Comparison of ENCODE assay signal across 8 cellular contexts in genomic region chr10:113680172-113681111, GRCh38. TPM values are rescaled to one million over a fixed set of nuclear protein-coding genes. Genes with fewer than 3 reads are reported as not detected.
DNase-seq lines count a peak whose midpoint lies in the region; ATAC-seq and TF ChIP-seq lines count a peak whose summit lies in the region.

No MANE protein-coding gene starts in this region.

- peaks cover 4 to 10% of the 10 kb centered on the region in 2 donors for H3K9me3 Mint-ChIP-seq in activated T-cell treated with anti-CD3 and anti-CD28 coated beads, Interleukin-2, amount 50 U/mL, for 72 hours

- H3K79me2 ChIP-seq in ACC112 (ENCODE audit: control insufficient read depth, insufficient read depth, low read length, unreplicated experiment) (peaks cover 48% of the 10 kb centered on the region), neural cell (replicated peaks; ENCODE audit: insufficient read depth, low read length) (no peaks in the 10 kb centered on the region)

- H3F3A ChIP-seq in neural cell (ENCODE audit: insufficient read depth, low read length, poor library complexity, severe bottlenecking): no peaks in the 10 kb centered on the region

- no peaks in the 10 kb centered on the region for H3K9me2 ChIP-seq in neural cell (ENCODE audit: insufficient read depth, low read length)

- H2AFZ ChIP-seq in ACC112 (ENCODE audit: low read length, unreplicated experiment) (peak overlapping the region; percentile 43), neural cell (ENCODE audit: low read depth, low read length) (no peak overlapping the region)

- H3K4me3 ChIP-seq in ACC112 (ENCODE audit: low read depth, low read length): peak overlapping the region; percentile 100
- peak overlapping the region; percentile 88 for H3K4me3 ChIP-seq in neural cell (ENCODE audit: low read length)

- H3K36me3 Mint-ChIP-seq in activated T-cell treated with anti-CD3 and anti-CD28 coated beads, Interleukin-2, amount 50 U/mL, for 72 hours (ENCODE audit: insufficient read depth in 2 of 2): peaks cover 18 to 19% of the 10 kb centered on the region in 2 donors

- no peak overlapping the region for H3K9ac ChIP-seq in neural cell (ENCODE audit: low read length)

- H3K4me3 Mint-ChIP-seq in activated T-cell treated with anti-CD3 and anti-CD28 coated beads, Interleukin-2, amount 50 U/mL, for 72 hours: peak overlapping the region; percentile 92 to 98

- H4K20me1 ChIP-seq in neural cell (ENCODE audit: insufficient read depth): no peaks in the 10 kb centered on the region

- H3K27ac ChIP-seq in ACC112 (ENCODE audit: low read depth, low read length): peak overlapping the region; percentile 60
- no peak overlapping the region for H3K27ac ChIP-seq in neural cell (ENCODE audit: low read length)

- no peak for TF ChIP-seq CTCF in neural cell (IDR thresholded peaks at IDR 0.05; ENCODE audit: poor library complexity, severe bottlenecking)

- H3K27me3 Mint-ChIP-seq in activated T-cell treated with anti-CD3 and anti-CD28 coated beads, Interleukin-2, amount 50 U/mL, for 72 hours (ENCODE audit: low read depth): no peaks in the 10 kb centered on the region

- H3K27me3 ChIP-seq in ACC112 (ENCODE audit: insufficient read depth, low read length) (no peaks in the 10 kb centered on the region), neural cell (ENCODE audit: insufficient read depth, low read depth, low read length) (peaks cover 20% of the 10 kb centered on the region)

- H3K9me3 ChIP-seq in neural cell (ENCODE audit: low read length): no peaks in the 10 kb centered on the region

- ATAC-seq in GM18508 (IDR thresholded peaks at IDR 0.05; ENCODE audit: insufficient read depth, unreplicated experiment): peak; percentile 22
- peak; percentile 4 for ATAC-seq in HG02973 (IDR thresholded peaks at IDR 0.05; ENCODE audit: unreplicated experiment)
- ATAC-seq in activated T-cell treated with anti-CD3 and anti-CD28 coated beads, Interleukin-2, amount 50 U/mL, for 72 hours (replicated peaks in 1 of 2): peak; percentile 16 to 21

- no peak for TF ChIP-seq EP300 in neural cell (conservative IDR thresholded peaks at IDR 0.05; ENCODE audit: poor library complexity, severe bottlenecking)

- no peak for TF ChIP-seq RAD21 in neural cell (conservative IDR thresholded peaks at IDR 0.05)

- peak overlapping the region; percentile 97 for H3K4me2 ChIP-seq in neural cell (ENCODE audit: low read length)

- H3K36me3 ChIP-seq in ACC112 (ENCODE audit: insufficient read depth, low read length) (peaks cover 4% of the 10 kb centered on the region; the same call in 1 of the 2 replicates), neural cell (ENCODE audit: insufficient read depth, low read length) (no peaks in the 10 kb centered on the region)

- peak; percentile 51 for DNase-seq in NOMO-1 treated with dmso at 0.1 percent for 144 hours (lab: John Stamatoyannopoulos, UW; ENCODE audit: unreplicated experiment)
- peak; percentile 43 to 47 for DNase-seq in activated T-cell treated with anti-CD3 and anti-CD28 coated beads, Interleukin-2, amount 50 U/mL, for 72 hours
- DNase-seq in fibroblast of the conjunctiva (ENCODE audit: low read depth): peak; percentile 17
- peak; percentile 52 for DNase-seq in ureter (ENCODE audit: low spot score)

- H3K4me1 Mint-ChIP-seq in activated T-cell treated with anti-CD3 and anti-CD28 coated beads, Interleukin-2, amount 50 U/mL, for 72 hours (ENCODE audit: low read depth): peaks cover 47% of the 10 kb centered on the region

- H3K27ac Mint-ChIP-seq in activated T-cell treated with anti-CD3 and anti-CD28 coated beads, Interleukin-2, amount 50 U/mL, for 72 hours: peak overlapping the region; percentile 95

- peaks cover 19% of the 10 kb centered on the region for H3K4me1 ChIP-seq in ACC112 (ENCODE audit: control insufficient read depth, insufficient read depth, low read length, unreplicated experiment)

TF ChIP-seq in neural cell, 6 proteins besides CTCF, POLR2A, EP300 and RAD21:
- TF ChIP-seq POLR2AphosphoS5 (IDR thresholded peaks at IDR 0.05) (no peak), EZH2 (IDR thresholded peaks at IDR 0.05; ENCODE audit: borderline replicate concordance, insufficient read depth, low read length, poor library complexity, severe bottlenecking) (no peak), SMC3 (conservative IDR thresholded peaks at IDR 0.05; ENCODE audit: poor library complexity) (no peak), REST (IDR thresholded peaks at IDR 0.05; ENCODE audit: borderline replicate concordance) (no peak), MXI1 (conservative IDR thresholded peaks at IDR 0.05; ENCODE audit: poor library complexity, severe bottlenecking) (no peak), TAF1 (IDR thresholded peaks at IDR 0.05; ENCODE audit: low read depth) (no peak)

RNA-seq across cellular contexts. Expression of gene CASP7, which starts 0.7 kb away (rescaled TPM):
- total RNA-seq in activated T-cell treated with anti-CD3 and anti-CD28 coated beads, Interleukin-2, amount 50 U/mL, for 72 hours: 10 to 100 TPM in 1 of 2 donors, 1 to 10 TPM in 1; 9.9 to 18.5 TPM
- 0.72 and 0.77 TPM in 2 replicates for polyA plus RNA-seq in neural cell
- not detected in 2 replicates for polyA minus RNA-seq in neural cell
- total RNA-seq in ureter: 23.5 TPM

RNA-seq across cellular contexts. Expression of gene NRAP, which starts 16.6 kb away (rescaled TPM):
- not detected for total RNA-seq in activated T-cell treated with anti-CD3 and anti-CD28 coated beads, Interleukin-2, amount 50 U/mL, for 72 hours
- polyA plus RNA-seq in neural cell: 0.08 TPM in 1 of 2 replicates, not detected in the other
- not detected in 2 replicates for polyA minus RNA-seq in neural cell
- 0.18 TPM for total RNA-seq in ureter
